16 cellular contexts compared by ENCODE assay signal in the genomic region with DNA sequence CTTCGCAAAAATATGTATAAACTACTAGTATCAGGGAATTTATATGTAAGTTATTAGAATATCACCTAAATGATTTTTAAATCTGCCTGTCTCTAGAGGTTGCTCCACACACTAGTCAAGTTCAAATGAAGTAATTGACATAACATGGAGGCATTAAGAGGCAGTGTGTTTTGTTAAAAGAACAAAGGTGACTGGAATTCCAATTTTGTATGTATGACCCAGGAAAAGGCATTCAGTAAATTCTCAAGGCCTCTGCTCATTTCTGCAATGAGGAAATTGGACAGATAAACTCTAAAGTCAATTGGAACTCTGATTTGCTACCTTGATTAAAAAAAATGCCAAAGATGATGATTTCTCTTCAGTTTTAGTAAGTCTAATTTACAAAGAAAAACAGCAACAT.
"Had no signal": no experiment of that assay in that cellular context is flagged by ENCODE, and none has a peak within 500 bp of the region (broad histone marks: within the 10 kb centered on the region; RNA-seq: fewer than 3 reads in every experiment).

No MANE protein-coding gene starts in this region.

- H3K9me3 Mint-ChIP-seq: dendritic cell treated with granulocyte-macrophage colony-stimulating factor and Interleukin-4, amounts not matched to agents 40 ng/mL and 50 ng/mL, for 4 days had no signal

- H3K36me3 Mint-ChIP-seq: natural killer cell treated with Interleukin-12 subunit alpha and Interleukin-12 subunit beta and Interleukin-15 and Interleukin-18, amount 100 ng/mL, for 72 hours; T-cell had no signal

- DNase-seq: activated CD4-positive, alpha-beta T cell treated with anti-CD3 and anti-CD28 coated beads for 4 hours; activated naive CD4-positive, alpha-beta T cell; glutamatergic neuron; left cardiac atrium; lower lobe of right lung; mucosa of descending colon; occipital lobe; sigmoid colon; stimulated activated CD4-positive, alpha-beta T cell treated with anti-CD3 and anti-CD28 coated beads, Interleukin-4, amount 100 ng/mL, for 1 hour; T-cell had no signal

- H3K4me1 ChIP-seq: lower lobe of right lung had no signal

- H3K27me3 ChIP-seq: esophagus muscularis mucosa, sigmoid colon had no signal

- H3K27ac ChIP-seq: esophagus muscularis mucosa, lower lobe of right lung, sigmoid colon had no signal

- H3K9me3 ChIP-seq: esophagus muscularis mucosa, lower lobe of right lung, mucosa of descending colon, sigmoid colon had no signal

- H3K4me3 Mint-ChIP-seq: activated T-helper 1 cell treated with anti-CD3 and anti-CD28 coated beads, Interleukin-12 subunit alpha, Interleukin-12 subunit beta, Interleukin-2, Interleukin-4 antibody, amounts not matched to agents 30 ng/mL and 10 ng/mL and 1 ng/mL, durations not matched to agents 14 hours and 24 hours and 36 hours; central memory CD8-positive, alpha-beta T cell; dendritic cell treated with granulocyte-macrophage colony-stimulating factor and Interleukin-4, amounts not matched to agents 40 ng/mL and 50 ng/mL, for 4 days; natural killer cell treated with Interleukin-12 subunit alpha and Interleukin-12 subunit beta and Interleukin-15 and Interleukin-18, amount 100 ng/mL, for 72 hours; stimulated activated naive CD8-positive, alpha-beta T cell treated with anti-CD3 and anti-CD28 coated beads, Interleukin-15, Interleukin-2, amounts not matched to agents 100 ng/mL and 50 ng/mL, for 24 hours; T-cell had no signal

- ATAC-seq: left cardiac atrium; lower lobe of right lung; mucosa of descending colon; natural killer cell treated with Interleukin-12 subunit alpha and Interleukin-12 subunit beta and Interleukin-15 and Interleukin-18, amount 100 ng/mL, for 72 hours; T-cell had no signal

- H3K27ac Mint-ChIP-seq: activated T-helper 1 cell treated with anti-CD3 and anti-CD28 coated beads, Interleukin-12 subunit alpha, Interleukin-12 subunit beta, Interleukin-2, Interleukin-4 antibody, amounts not matched to agents 30 ng/mL and 10 ng/mL and 1 ng/mL, durations not matched to agents 14 hours and 24 hours and 36 hours; dendritic cell treated with granulocyte-macrophage colony-stimulating factor and Interleukin-4, amounts not matched to agents 40 ng/mL and 50 ng/mL, for 4 days; natural killer cell treated with Interleukin-12 subunit alpha and Interleukin-12 subunit beta and Interleukin-15 and Interleukin-18, amount 100 ng/mL, for 72 hours; stimulated activated naive CD8-positive, alpha-beta T cell treated with anti-CD3 and anti-CD28 coated beads, Interleukin-15, Interleukin-2, amounts not matched to agents 100 ng/mL and 50 ng/mL, for 24 hours; T-cell had no signal

- H3K4me1 Mint-ChIP-seq: central memory CD8-positive, alpha-beta T cell; T-cell had no signal

- H3K4me3 ChIP-seq: esophagus muscularis mucosa, lower lobe of right lung, mucosa of descending colon, sigmoid colon had no signal

- H3K27me3 Mint-ChIP-seq: central memory CD8-positive, alpha-beta T cell; dendritic cell treated with granulocyte-macrophage colony-stimulating factor and Interleukin-4, amounts not matched to agents 40 ng/mL and 50 ng/mL, for 4 days; natural killer cell treated with Interleukin-12 subunit alpha and Interleukin-12 subunit beta and Interleukin-15 and Interleukin-18, amount 100 ng/mL, for 72 hours; stimulated activated naive CD8-positive, alpha-beta T cell treated with anti-CD3 and anti-CD28 coated beads, Interleukin-15, Interleukin-2, amounts not matched to agents 100 ng/mL and 50 ng/mL, for 24 hours; T-cell had no signal

- H3K36me3 ChIP-seq: esophagus muscularis mucosa, lower lobe of right lung, sigmoid colon had no signal
